8 cellular contexts compared by ENCODE assay signal in the genomic region with DNA sequence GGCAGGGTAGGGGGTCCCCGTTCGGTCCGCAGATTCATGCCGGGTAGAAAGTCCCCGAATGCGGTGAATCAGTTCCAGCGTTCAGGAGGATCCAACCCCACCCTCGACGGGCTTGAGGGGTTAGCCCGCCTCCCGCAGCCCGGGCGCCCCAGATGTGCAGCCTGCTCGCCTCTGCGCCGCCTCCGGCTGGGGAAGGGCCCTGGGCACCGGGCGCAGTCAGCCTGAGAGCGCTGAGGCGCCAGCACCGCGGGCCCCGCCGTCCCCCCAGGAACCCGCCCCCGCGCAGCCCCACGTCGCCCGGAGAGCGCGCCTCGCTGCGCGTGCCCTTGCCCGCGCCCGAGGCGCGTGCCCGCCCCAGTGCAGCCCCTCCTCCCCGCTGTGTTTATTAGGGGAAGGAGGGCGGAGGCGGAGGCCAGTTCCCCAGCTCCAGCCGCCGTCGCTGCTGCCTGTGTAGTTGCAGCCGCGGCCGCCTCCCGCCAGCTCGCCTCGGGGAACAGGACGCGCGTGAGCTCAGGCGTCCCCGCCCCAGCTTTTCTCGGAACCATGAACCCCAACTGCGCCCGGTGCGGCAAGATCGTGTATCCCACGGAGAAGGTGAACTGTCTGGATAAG. TPM values are rescaled to one million over a fixed set of nuclear protein-coding genes. Genes with fewer than 3 reads are reported as not detected.
DNase-seq lines count a peak whose midpoint lies in the region; ATAC-seq, FAIRE-seq and TF ChIP-seq lines count a peak whose summit lies in the region.

A gene with protein sequence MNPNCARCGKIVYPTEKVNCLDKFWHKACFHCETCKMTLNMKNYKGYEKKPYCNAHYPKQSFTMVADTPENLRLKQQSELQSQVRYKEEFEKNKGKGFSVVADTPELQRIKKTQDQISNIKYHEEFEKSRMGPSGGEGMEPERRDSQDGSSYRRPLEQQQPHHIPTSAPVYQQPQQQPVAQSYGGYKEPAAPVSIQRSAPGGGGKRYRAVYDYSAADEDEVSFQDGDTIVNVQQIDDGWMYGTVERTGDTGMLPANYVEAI (plus strand): TSS at position 412 of the 612 bp plus-strand sequence. CDS start 132 bp downstream, at position 544.

- ATAC-seq in GM19025 (IDR thresholded peaks at IDR 0.05; ENCODE audit: low read depth, unreplicated experiment) (peak; percentile 48), HG03354 (IDR thresholded peaks at IDR 0.05; ENCODE audit: poor library complexity, severe bottlenecking, unreplicated experiment) (peak; percentile 48), HepG2 (peak; percentile 72)

- peaks cover 51% of the 10 kb centered on the region for H3K36me3 Mint-ChIP-seq in dendritic cell treated with granulocyte-macrophage colony-stimulating factor and Interleukin-4, amounts not matched to agents 40 ng/mL and 50 ng/mL, for 4 days (ENCODE audit: low read depth)

- peak in 1 of 2 experiments; percentile 47; a peak in 1 of 4 replicates for TF ChIP-seq EP300 in HepG2 (IDR thresholded peaks at IDR 0.05; ENCODE audit: low read depth in 2 of 2, low read length in 2 of 2)
- no peak for TF ChIP-seq EP300 in HepG2 (CRISPR knock-in tag; IDR thresholded peaks at IDR 0.05; ENCODE audit: borderline replicate concordance)

- CTCF ChIA-PET in HepG2 (lab: Yijun Ruan, JAX; ENCODE audit: low intra/inter-chr PET ratio, low total read pairs): no interaction called here

- peaks cover 56% of the 10 kb centered on the region for H3K4me1 Mint-ChIP-seq in dendritic cell treated with granulocyte-macrophage colony-stimulating factor and Interleukin-4, amounts not matched to agents 40 ng/mL and 50 ng/mL, for 4 days (ENCODE audit: low read depth)

- peak; percentile 23; the same call in 1 of the 2 replicates for TF ChIP-seq RAD21 in HepG2 (CRISPR knock-in tag; IDR thresholded peaks at IDR 0.05)

- peak within 1 kb of the TSS; percentile 87 for H3K4me2 ChIP-seq in HepG2 (ENCODE audit: low read depth, low read length)

- peaks cover 32% of the 10 kb centered on the region for H4K20me1 ChIP-seq in HepG2 (ENCODE audit: insufficient read depth, low read length)

- peak within 1 kb of the TSS; percentile 87 for H3K9ac ChIP-seq in HepG2 (ENCODE audit: insufficient read depth, low read depth, low read length)

- no peak within 1 kb of the TSS for H2AFZ ChIP-seq in HepG2 (ENCODE audit: low read length)

- POLR2A ChIA-PET in HepG2 (lab: Yijun Ruan, JAX): interaction anchor here (0.7 to 7.3 kb wide), 30 partner anchors 8 to 581 kb away, joined by 3 to 175 read pairs (median 6); partner anchors contain the start of genes CWC25, LASP1NB, MED1 and PIP4K2B

- TF ChIP-seq POLR2A in HepG2 (IDR thresholded peaks at IDR 0.05; ENCODE audit: insufficient read depth in 1 of 2, low read depth in 2 of 2, low read length in 2 of 2): peak; percentile 97 to 98

- no peaks in the 10 kb centered on the region for H3K9me3 Mint-ChIP-seq in dendritic cell treated with granulocyte-macrophage colony-stimulating factor and Interleukin-4, amounts not matched to agents 40 ng/mL and 50 ng/mL, for 4 days

- peak within 1 kb of the TSS; percentile 97 for H3K27ac Mint-ChIP-seq in dendritic cell treated with granulocyte-macrophage colony-stimulating factor and Interleukin-4, amounts not matched to agents 40 ng/mL and 50 ng/mL, for 4 days

- H3K27me3 Mint-ChIP-seq in dendritic cell treated with granulocyte-macrophage colony-stimulating factor and Interleukin-4, amounts not matched to agents 40 ng/mL and 50 ng/mL, for 4 days: no peaks in the 10 kb centered on the region

- peak within 1 kb of the TSS; percentile 88 for H3K27ac ChIP-seq in HepG2 (ENCODE audit: extremely low read length, insufficient read depth, low read length)

- in situ Hi-C loops in HepG2 (cut with HindIII; ENCODE audit: extremely low pct_ligation_motif_present, low pct_unique_long_range_greater_than_20kb): loop anchor here (5.0 kb wide), 1 partner anchor 283 kb away; the partner anchor contains the start of gene PLXDC1

- peaks cover 0 to 2% of the 10 kb centered on the region in 2 experiments; a peak in 2 of 5 replicates for H3K27me3 ChIP-seq in HepG2 (ENCODE audit: control insufficient read depth in 1 of 2, insufficient read depth in 2 of 2, low read length in 2 of 2)

- 3% methylated on average over 6 of the region's 65 CpGs for WGBS in HepG2 (ENCODE audit: low lambda C conversion rate)

- no TSS peak for BruUV-seq in HepG2 (replicated peaks; lab: Mats Ljungman, UMichigan)

- H3K4me1 ChIP-seq in HepG2 (ENCODE audit: insufficient read depth, low read length): peaks cover 49% of the 10 kb centered on the region

- H3K9me3 ChIP-seq in HepG2 (ENCODE audit: low read length): no peaks in the 10 kb centered on the region

- DNase-seq in AG09319 (ENCODE audit: extremely low read depth, low read depth) (peak; percentile 77), NCI-H526 (lab: John Stamatoyannopoulos, UW) (peak; percentile 64 to 93), HepG2 (ENCODE audit: low spot score) (peak; percentile 77)
- DNase-seq in activated CD4-positive, alpha-beta T cell treated with anti-CD3 and anti-CD28 coated beads, Interleukin-2, amount 50 U/mL, for 24 hours (ENCODE audit: low read depth in 1 of 2, low spot score in 1 of 2): peak; percentile 60 to 75
- peak; percentile 84 for DNase-seq in stimulated activated CD4-positive, alpha-beta T cell treated with anti-CD3 and anti-CD28 coated beads, Interleukin-4, amount 100 ng/mL, for 1 hour

- H3K4me3 ChIP-seq in HepG2 (replicated peaks in 1 of 3; ENCODE audit: insufficient read depth in 1 of 3, low read depth in 2 of 3, low read length in 3 of 3): peak within 1 kb of the TSS; percentile 98 to 99 (median 99)

- H3K4me3 Mint-ChIP-seq in dendritic cell treated with granulocyte-macrophage colony-stimulating factor and Interleukin-4, amounts not matched to agents 40 ng/mL and 50 ng/mL, for 4 days: peak within 1 kb of the TSS; percentile 100

- H3K79me2 ChIP-seq in HepG2 (ENCODE audit: insufficient read depth, low read length): peaks cover 47% of the 10 kb centered on the region

- intact Hi-C loops in dendritic cell treated with granulocyte-macrophage colony-stimulating factor and Interleukin-4, amounts not matched to agents 40 ng/mL and 50 ng/mL, for 4 days (cut with micrococcal nuclease): loop anchor here (1.0 to 5.0 kb wide), 3 partner anchors 16 to 117 kb away; partner anchors contain the start of genes CWC25, PSMB3 and RPL23
- intact Hi-C loops in HepG2 (cut with micrococcal nuclease; ENCODE audit: unreplicated experiment): loop anchor here (1.0 to 5.0 kb wide), 4 partner anchors 48 to 283 kb away; partner anchors contain the start of genes PLXDC1 and PSMB3

- peak; percentile 44 for FAIRE-seq in HepG2 (lab: Jason Lieb, UNC)

- peaks cover 5 to 12% of the 10 kb centered on the region in 2 experiments; a peak in 3 of 5 replicates for H3K36me3 ChIP-seq in HepG2 (replicated peaks in 1 of 2; ENCODE audit: control insufficient read depth in 1 of 2, insufficient read depth in 2 of 2, low read length in 2 of 2)

- TF ChIP-seq CTCF in AG09319 (IDR thresholded peaks at IDR 0.05; ENCODE audit: low read depth, low read length) (no peak), HepG2 (CRISPR knock-in tag; IDR thresholded peaks at IDR 0.05) (no peak; the same call in 1 of the 2 replicates)

TF ChIP-seq in HepG2, 621 proteins besides CTCF, POLR2A, EP300 and RAD21 (continues in another document):
- TF ChIP-seq, protein P1, sequence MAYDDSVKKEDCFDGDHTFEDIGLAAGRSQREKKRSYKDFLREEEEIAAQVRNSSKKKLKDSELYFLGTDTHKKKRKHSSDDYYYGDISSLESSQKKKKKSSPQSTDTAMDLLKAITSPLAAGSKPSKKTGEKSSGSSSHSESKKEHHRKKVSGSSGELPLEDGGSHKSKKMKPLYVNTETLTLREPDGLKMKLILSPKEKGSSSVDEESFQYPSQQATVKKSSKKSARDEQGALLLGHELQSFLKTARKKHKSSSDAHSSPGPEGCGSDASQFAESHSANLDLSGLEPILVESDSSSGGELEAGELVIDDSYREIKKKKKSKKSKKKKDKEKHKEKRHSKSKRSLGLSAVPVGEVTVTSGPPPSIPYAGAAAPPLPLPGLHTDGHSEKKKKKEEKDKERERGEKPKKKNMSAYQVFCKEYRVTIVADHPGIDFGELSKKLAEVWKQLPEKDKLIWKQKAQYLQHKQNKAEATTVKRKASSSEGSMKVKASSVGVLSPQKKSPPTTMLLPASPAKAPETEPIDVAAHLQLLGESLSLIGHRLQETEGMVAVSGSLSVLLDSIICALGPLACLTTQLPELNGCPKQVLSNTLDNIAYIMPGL (CRISPR knock-in tag; IDR thresholded peaks at IDR 0.05; ENCODE audit: borderline replicate concordance in 1 of 2, low read depth in 1 of 2): peak; percentile 37 to 68; a peak in 3 of 4 replicates
- TF ChIP-seq FOXA1 (IDR thresholded peaks at IDR 0.05) (no peak), FOXA1 (CRISPR knock-in tag; IDR thresholded peaks at IDR 0.05) (peak; percentile 27; the same call in 1 of the 2 replicates)

RNA-seq across cellular contexts. Expression of the gene that starts here (rescaled TPM):
- total RNA-seq in HepG2 (2016; rRNA removed; fragmentation: Illumina TruSeq; extraction: Trizol): 97.0 and 110 TPM in 2 replicates
- 9.8 and 10.1 TPM in 2 replicates for total RNA-seq in HepG2 (2016; cell fraction: cytosol; rRNA removed; fragmentation: Illumina TruSeq; extraction: Trizol; ENCODE audit: low read depth)
- total RNA-seq in HepG2 (2016; cell fraction: insoluble cytoplasmic fraction; rRNA removed; fragmentation: Illumina TruSeq; extraction: Trizol): 92.3 and 97.2 TPM in 2 replicates
- total RNA-seq in HepG2 (2016; cell fraction: membrane; rRNA removed; fragmentation: Illumina TruSeq; extraction: Trizol): 38.1 and 38.7 TPM in 2 replicates
- 62.5 and 68.5 TPM in 2 replicates for total RNA-seq in HepG2 (2016; cell fraction: nucleus; rRNA removed; fragmentation: Illumina TruSeq; extraction: Trizol)
- 70.1 and 80.4 TPM in 2 replicates for polyA plus RNA-seq in HepG2 (2011; rRNA removed)
- 81.9 and 127 TPM in 2 replicates for polyA plus RNA-seq in HepG2 (2011; cell fraction: cytosol; rRNA removed)
- polyA plus RNA-seq in HepG2 (2011; cell fraction: nucleus; rRNA removed): 107 and 129 TPM in 2 replicates
- polyA plus RNA-seq in HepG2 (2012): 82.2 and 85.9 TPM in 2 replicates
- polyA plus RNA-seq in HepG2 (2016; cell fraction: cytosol; fragmentation: Illumina TruSeq; extraction: Trizol; ENCODE audit: low read depth): 7.2 and 8.1 TPM in 2 replicates
- 138 and 161 TPM in 2 replicates for polyA plus RNA-seq in HepG2 (2016; cell fraction: insoluble cytoplasmic fraction; fragmentation: Illumina TruSeq; extraction: Trizol; ENCODE audit: low read depth)
- polyA plus RNA-seq in HepG2 (2016; cell fraction: membrane; fragmentation: Illumina TruSeq; extraction: Trizol; ENCODE audit: low read depth): 25.1 and 28.1 TPM in 2 replicates
- 109 and 113 TPM in 2 replicates for polyA plus RNA-seq in HepG2 (2016; cell fraction: nucleus; fragmentation: Illumina TruSeq; extraction: Trizol; ENCODE audit: insufficient read depth, low read depth)
- 136 and 189 TPM in 2 replicates for polyA minus RNA-seq in HepG2 (2011; rRNA and poly(A)+ RNA removed; ENCODE audit: low replicate concordance)
- polyA minus RNA-seq in HepG2 (2011; cell fraction: cytosol; rRNA and poly(A)+ RNA removed): 107 and 130 TPM in 2 replicates
- polyA minus RNA-seq in HepG2 (2011; cell fraction: nucleus; rRNA and poly(A)+ RNA removed): 49.2 and 50.4 TPM in 2 replicates

Comparison
In these comparisons a context has a peak if more than half of its experiments do, and no peak if none do; other contexts are left out.
1. Peak in every context shown above with its lines: DNase-seq, ATAC-seq, H3K4me3 ChIP-seq and H3K27ac ChIP-seq.